In genomic region chr2:180776924-180777323, GRCh38 we compare ENCODE assay signal across 28 cellular contexts.
DNase-seq lines count a peak whose midpoint lies in the region; ATAC-seq, FAIRE-seq and TF ChIP-seq lines count a peak whose summit lies in the region.
"Had no signal": no experiment of that assay in that cellular context is flagged by ENCODE, and none has a peak within 500 bp of the region (broad histone marks: within the 10 kb centered on the region; RNA-seq: fewer than 3 reads in every experiment).

No MANE protein-coding gene starts in this region.

- no peak overlapping the region for H3K27ac ChIP-seq in HEK293 (ENCODE audit: extremely low read depth, low read depth, low read length)
- no peak overlapping the region for H3K27ac ChIP-seq in pancreas
- H3K27ac ChIP-seq: RWPE1, upper lobe of left lung had no signal

- POLR2A ChIA-PET in HEK293 (lab: Yijun Ruan, JAX) = no interaction called here

- DNase-seq in EH (ENCODE audit: low read depth) = peak; percentile 63
- peak; percentile 72 for DNase-seq in OCI-M1 (lab: John Stamatoyannopoulos, UW)
- peak; percentile 56 for DNase-seq in fibroblast of villous mesenchyme (ENCODE audit: low read depth)
- no peak for DNase-seq in activated effector memory CD4-positive, alpha-beta T cell treated with Interleukin-2 at 50 U/mL for 16 hours
- no peak for DNase-seq in stimulated activated naive CD8-positive, alpha-beta T cell treated with anti-CD3 and anti-CD28 coated beads, Interleukin-15, Interleukin-2, amounts not matched to agents 100 U/mL and 50 U/mL, for 24 hours
- no peak for DNase-seq in pancreas
- DNase-seq: activated CD4-positive, alpha-beta T cell treated with anti-CD3 and anti-CD28 coated beads for 48 hours; activated naive CD4-positive, alpha-beta T cell treated with anti-CD3 and anti-CD28 coated beads, Interleukin-2, amount 10 ng/mL, durations not matched to agents 7 days and 5 days; activated T-cell treated with anti-CD3 and anti-CD28 coated beads, Interleukin-2, amount 50 U/mL, for 72 hours; CD4-positive, alpha-beta memory T cell; central memory CD4-positive, alpha-beta T cell; DMS153; foreskin fibroblast; GF-D8; H9; naive thymus-derived CD4-positive, alpha-beta T cell; NCI-H1417; NCI-H2107; NCI-H510A treated with DMSO at 0.1 percent for 48 hours; nucleus accumbens; small intestine; stimulated activated CD4-positive, alpha-beta T cell treated with anti-CD3 and anti-CD28 coated beads, Interleukin-1b, Interleukin-23, amount 100 ng/mL, for 48 hours; upper lobe of left lung had no signal

- H3K4me3 ChIP-seq in HEK293 (ENCODE audit: low read depth, low read length) = no peak overlapping the region
- H3K4me3 ChIP-seq in fibroblast of villous mesenchyme (ENCODE audit: low read depth, low read length) = no peak overlapping the region
- no peak overlapping the region for H3K4me3 ChIP-seq in pancreas
- H3K4me3 ChIP-seq: upper lobe of left lung had no signal

- intact Hi-C loops in pancreas (cut with DNase I) = no loop called here

- TF ChIP-seq CTCF in HEK293 (tag by site-specific recombination; IDR thresholded peaks at IDR 0.05) = no peak
- no peak for TF ChIP-seq CTCF in fibroblast of villous mesenchyme (IDR thresholded peaks at IDR 0.05; ENCODE audit: insufficient read depth, low read depth, low read length)
- no peak for TF ChIP-seq CTCF in pancreas (IDR thresholded peaks at IDR 0.05)

- FAIRE-seq in pancreas (lab: Jason Lieb, UNC) = no peak
- FAIRE-seq: endothelial cell of umbilical vein, small intestine had no signal

- H3K9me3 ChIP-seq in HEK293 (ENCODE audit: control insufficient read depth, insufficient read depth, low read depth, low read length) = no peaks in the 10 kb centered on the region
- H3K9me3 ChIP-seq in pancreas = no peaks in the 10 kb centered on the region
- H3K9me3 ChIP-seq: upper lobe of left lung had no signal

- CTCF ChIA-PET in HEK293 (lab: Yijun Ruan, JAX) = interaction anchor here (0.6 kb wide), 1 partner anchor 24 kb away, joined by 5 read pairs; no protein-coding TSS in a partner anchor

- H3K36me3 ChIP-seq in HEK293 (ENCODE audit: control insufficient read depth in 2 of 2, insufficient read depth in 1 of 2, low read length in 2 of 2) (no peaks in the 10 kb centered on the region), pancreas (no peaks in the 10 kb centered on the region)
- H3K36me3 ChIP-seq: upper lobe of left lung had no signal

- H3K4me1 ChIP-seq in HEK293 (ENCODE audit: control insufficient read depth, insufficient read depth, low read length) = no peaks in the 10 kb centered on the region
- no peaks in the 10 kb centered on the region for H3K4me1 ChIP-seq in pancreas
- H3K4me1 ChIP-seq: upper lobe of left lung had no signal

- no peak for ATAC-seq in stimulated activated naive CD8-positive, alpha-beta T cell treated with anti-CD3 and anti-CD28 coated beads, Interleukin-15, Interleukin-2, amounts not matched to agents 100 U/mL and 50 U/mL, for 24 hours
- ATAC-seq in pancreas (no peak), HG03159 (IDR thresholded peaks at IDR 0.05; ENCODE audit: unreplicated experiment) (no peak)
- ATAC-seq: activated T-cell treated with anti-CD3 and anti-CD28 coated beads, Interleukin-2, amount 50 U/mL, for 72 hours; left lobe of liver; naive thymus-derived CD4-positive, alpha-beta T cell had no signal

- H3K27me3 ChIP-seq in pancreas = no peaks in the 10 kb centered on the region
- H3K27me3 ChIP-seq: upper lobe of left lung had no signal

TF ChIP-seq in HEK293, 187 proteins besides CTCF, POLR2A, EP300 and RAD21:
- TF ChIP-seq ZSCAN23 (tag by site-specific recombination; IDR thresholded peaks at IDR 0.05) = no peak
- peak; percentile 33; the same call in 1 of the 2 replicates for TF ChIP-seq ZBTB44 (tag by site-specific recombination; IDR thresholded peaks at IDR 0.05)

Comparison
In these comparisons a context has a peak if more than half of its experiments do, and no peak if none do; other contexts are left out.
1. DNase-seq: peak in EH (single experiment), OCI-M1 (single experiment) and fibroblast of villous mesenchyme (single experiment); none in activated effector memory CD4-positive, alpha-beta T cell treated with Interleukin-2 at 50 U/mL for 16 hours (single experiment), stimulated activated naive CD8-positive, alpha-beta T cell treated with anti-CD3 and anti-CD28 coated beads, Interleukin-15, Interleukin-2, amounts not matched to agents 100 U/mL and 50 U/mL, for 24 hours (single experiment) and pancreas (0 of 6).